ENCODE assay signal across 10 cellular contexts in genomic region chr17:50173335-50173941, GRCh38. TPM values are rescaled to one million over a fixed set of nuclear protein-coding genes. Genes with fewer than 3 reads are reported as not detected.
DNase-seq lines count a peak whose midpoint lies in the region; ATAC-seq and TF ChIP-seq lines count a peak whose summit lies in the region.
"Had no signal": no experiment of that assay in that cellular context is flagged by ENCODE, and none has a peak within 500 bp of the region (broad histone marks: within the 10 kb centered on the region; RNA-seq: fewer than 3 reads in every experiment).

No MANE protein-coding gene starts in this region.

- H3K27ac ChIP-seq in esophagus muscularis mucosa (replicated peaks in 1 of 4) (peak overlapping the region; percentile 82 to 96 (median 84)), uterus (peak overlapping the region; percentile 88 to 95)

- 47% methylated on average over 10 of the region's 10 CpGs for WGBS in esophagus muscularis mucosa

- H3K9me3 ChIP-seq in esophagus muscularis mucosa = no peaks in the 10 kb centered on the region
- no peaks in the 10 kb centered on the region for H3K9me3 ChIP-seq in uterus

- TF ChIP-seq CTCF in esophagus muscularis mucosa (IDR thresholded peaks at IDR 0.05) (no peak), uterus (IDR thresholded peaks at IDR 0.05) (no peak)

- no peak for TF ChIP-seq EP300 in esophagus muscularis mucosa (IDR thresholded peaks at IDR 0.05)

- intact Hi-C loops in esophagus muscularis mucosa (cut with DNase I) = no loop called here
- intact Hi-C loops in uterus (cut with DNase I; ENCODE audit: low total_unique reads) = no loop called here

- DNase-seq in NCI-H226 (peak; percentile 84), esophagus muscularis mucosa (ENCODE audit: extremely low spot score) (no peak), mucosa of gallbladder (ENCODE audit: low spot score) (peak; percentile 35), uterus (peak; percentile 74 to 81), left lobe of liver (ENCODE audit: low spot score) (no peak), SKM-1 (lab: John Stamatoyannopoulos, UW; ENCODE audit: unreplicated experiment) (no peak), DMS 273 treated with DMSO at 0.1 percent for 48 hours (lab: John Stamatoyannopoulos, UW) (no peak), HEK293T (ENCODE audit: extremely low spot score) (no peak)
- DNase-seq: activated CD4-positive, alpha-beta T cell treated with anti-CD3 and anti-CD28 coated beads for 48 hours; Karpas-422 had no signal

- H3K4me1 ChIP-seq in esophagus muscularis mucosa (peaks cover 47 to 79% (median 75%) of the 10 kb centered on the region in 4 donors), uterus (peaks cover 3 to 17% of the 10 kb centered on the region in 2 donors)

- H3K4me3 ChIP-seq in esophagus muscularis mucosa (no peak overlapping the region), uterus (no peak overlapping the region)

- ATAC-seq in left lobe of liver = no peak

- CTCF ChIA-PET in HEK293T (lab: Yijun Ruan, JAX) = interaction anchor here (0.5 to 2.0 kb wide), 10 partner anchors 12 to 328 kb away, joined by 3 to 7 read pairs (median 4); no protein-coding TSS in a partner anchor

- no peak for TF ChIP-seq POLR2A in esophagus muscularis mucosa (IDR thresholded peaks at IDR 0.05; ENCODE audit: low read depth)
- TF ChIP-seq POLR2A in uterus (IDR thresholded peaks at IDR 0.05) = peak in 1 of 2 donors; percentile 33

- POLR2A ChIA-PET in HEK293T (lab: Yijun Ruan, JAX) = interaction anchor here (1.0 to 2.1 kb wide), 2 partner anchors 12 to 22 kb away, joined by 6 to 12 read pairs; no protein-coding TSS in a partner anchor

- H3K27me3 ChIP-seq in esophagus muscularis mucosa = no peaks in the 10 kb centered on the region
- H3K27me3 ChIP-seq in uterus = no peaks in the 10 kb centered on the region

- peaks cover 0 to 33% (median 13%) of the 10 kb centered on the region in 4 donors for H3K36me3 ChIP-seq in esophagus muscularis mucosa
- no peaks in the 10 kb centered on the region for H3K36me3 ChIP-seq in uterus

TF ChIP-seq in HEK293T, 16 proteins besides CTCF, POLR2A, EP300 and RAD21:
- TF ChIP-seq TARDBP (IDR thresholded peaks at IDR 0.05) (no peak), ZNF384 (IDR thresholded peaks at IDR 0.05) (no peak), SP1 (IDR thresholded peaks at IDR 0.05) (no peak), FOXA1 (IDR thresholded peaks at IDR 0.05) (no peak), CTBP1 (IDR thresholded peaks at IDR 0.05; ENCODE audit: borderline replicate concordance) (no peak), FOXK2 (IDR thresholded peaks at IDR 0.05) (no peak)

RNA-seq across cellular contexts. Expression of gene SGCA, which starts 7.6 kb away (rescaled TPM):
- 100 to 1,000 TPM in 1 of 4 donors, 10 to 100 TPM in 3; 72.7 to 145 (median 82.8) TPM for total RNA-seq in esophagus muscularis mucosa
- 23.5 TPM for total RNA-seq in mucosa of gallbladder
- 100 to 1,000 TPM in 1 of 4 donors, 10 to 100 TPM in 1, under 1 TPM in 1, not detected in 1; 0.90 to 119 (median 19.6) TPM for total RNA-seq in uterus
- 1.0 TPM for total RNA-seq in left lobe of liver

RNA-seq across cellular contexts. Expression of gene PPP1R9B, which starts 23.0 kb away (rescaled TPM):
- 10 to 100 TPM; 20.2 to 46.3 (median 37.5) TPM for total RNA-seq in esophagus muscularis mucosa
- 61.5 TPM for total RNA-seq in mucosa of gallbladder
- total RNA-seq in uterus = 10 to 100 TPM in 3 of 4 donors, 1 to 10 TPM in 1; 9.2 to 65.3 (median 20.6) TPM
- 18.1 TPM for total RNA-seq in left lobe of liver

RNA-seq across cellular contexts. Expression of gene COL1A1, which starts 28.0 kb away (rescaled TPM):
- 100 to 1,000 TPM in 1 of 4 donors, 10 to 100 TPM in 3; 20.7 to 123 (median 41.5) TPM for total RNA-seq in esophagus muscularis mucosa
- 421 TPM for total RNA-seq in mucosa of gallbladder
- 1,000 to 10,000 TPM in 1 of 4 donors, 100 to 1,000 TPM in 2, 10 to 100 TPM in 1; 59.4 to 4,880 (median 491) TPM for total RNA-seq in uterus
- 19.3 TPM for total RNA-seq in left lobe of liver

RNA-seq across cellular contexts. Expression of gene SAMD14, which starts 43.5 kb away (rescaled TPM):
- total RNA-seq in esophagus muscularis mucosa = 1 to 10 TPM in 3 of 4 donors, under 1 TPM in 1; 0.98 to 1.8 (median 1.5) TPM
- 8.8 TPM for total RNA-seq in mucosa of gallbladder
- total RNA-seq in uterus = 10 to 100 TPM in 1 of 4 donors, 1 to 10 TPM in 2, not detected in 1; 2.3 to 11.3 (median 6.2) TPM
- 1.9 TPM for total RNA-seq in left lobe of liver

Comparison
In these comparisons a context has a peak if more than half of its experiments do, and no peak if none do; other contexts are left out.
1. DNase-seq: peak in NCI-H226 (single experiment), mucosa of gallbladder (single experiment) and uterus (2 of 2); none in esophagus muscularis mucosa (single experiment), left lobe of liver (single experiment), SKM-1 (single experiment), DMS 273 treated with DMSO at 0.1 percent for 48 hours (single experiment) and HEK293T (single experiment).